24 cellular contexts compared by ENCODE assay signal in genomic region chr2:233840520-233840919, GRCh38. TPM values are rescaled to one million over a fixed set of nuclear protein-coding genes. Genes with fewer than 3 reads are reported as not detected.
"Had no signal": no experiment of that assay in that cellular context is flagged by ENCODE, and none has a peak within 500 bp of the region (broad histone marks: within the 10 kb centered on the region; RNA-seq: fewer than 3 reads in every experiment).

No MANE protein-coding gene starts in this region.

- FAIRE-seq: endothelial cell of umbilical vein, TTC549 had no signal

- H3K36me3 ChIP-seq: ascending aorta, esophagus muscularis mucosa, ovary, tibial artery, uterus had no signal

- H3K4me3 ChIP-seq: ascending aorta, esophagus muscularis mucosa, mucosa of descending colon, ovary, tibial artery, uterus had no signal

- H3K4me3 Mint-ChIP-seq: activated CD4-positive, alpha-beta T cell treated with anti-CD3 and anti-CD28 coated beads for 36 hours; activated CD8-positive, alpha-beta memory T cell treated with anti-CD3 and anti-CD28 coated beads, Interleukin-2, amount 10 ng/mL, durations not matched to agents 7 days and 5 days; activated naive CD4-positive, alpha-beta T cell treated with anti-CD3 and anti-CD28 coated beads for 36 hours; activated T-helper 17 cell treated with anti-CD3 and anti-CD28 coated beads, Interleukin-2, amount 50 U/mL, for 72 hours; memory B cell; neural crest cell; WTC11 had no signal

- H3K27me3 Mint-ChIP-seq: activated CD4-positive, alpha-beta T cell treated with anti-CD3 and anti-CD28 coated beads for 36 hours; activated CD8-positive, alpha-beta memory T cell treated with anti-CD3 and anti-CD28 coated beads, Interleukin-2, amount 10 ng/mL, durations not matched to agents 7 days and 5 days; activated T-helper 17 cell treated with anti-CD3 and anti-CD28 coated beads, Interleukin-2, amount 50 U/mL, for 72 hours; memory B cell; naive B cell had no signal

- H3K9me3 ChIP-seq: ascending aorta, esophagus muscularis mucosa, mucosa of descending colon, ovary, tibial artery, uterus had no signal

- H3K27ac Mint-ChIP-seq: activated CD4-positive, alpha-beta T cell treated with anti-CD3 and anti-CD28 coated beads for 36 hours; activated CD8-positive, alpha-beta memory T cell treated with anti-CD3 and anti-CD28 coated beads, Interleukin-2, amount 10 ng/mL, durations not matched to agents 7 days and 5 days; activated T-helper 17 cell treated with anti-CD3 and anti-CD28 coated beads, Interleukin-2, amount 50 U/mL, for 72 hours; memory B cell; WTC11 had no signal

- H3K4me1 ChIP-seq: ascending aorta, esophagus muscularis mucosa, tibial artery, uterus had no signal

- H3K4me1 Mint-ChIP-seq: memory B cell, naive B cell had no signal

- H3K36me3 Mint-ChIP-seq: memory B cell, naive B cell had no signal

- H3K9me3 Mint-ChIP-seq: activated naive CD4-positive, alpha-beta T cell treated with anti-CD3 and anti-CD28 coated beads for 36 hours; activated T-helper 17 cell treated with anti-CD3 and anti-CD28 coated beads, Interleukin-2, amount 50 U/mL, for 72 hours; memory B cell; naive B cell; neural crest cell; T-helper 2 cell treated with Interferon-gamma antibody and Interleukin-4, amounts not matched to agents 5 μg/mL and 100 μg/mL, for 36 hours; WTC11 had no signal

- DNase-seq: activated CD4-positive, alpha-beta T cell treated with anti-CD3 and anti-CD28 coated beads for 36 hours; activated CD4-positive, alpha-beta T cell treated with anti-CD3 and anti-CD28 coated beads, Interleukin-2, amount 50 U/mL, for 48 hours; activated CD8-positive, alpha-beta memory T cell treated with anti-CD3 and anti-CD28 coated beads, Interleukin-2, amount 10 ng/mL, durations not matched to agents 7 days and 5 days; activated naive CD4-positive, alpha-beta T cell treated with anti-CD3 and anti-CD28 coated beads for 36 hours; cerebellar nuclear complex; dermis blood vessel endothelial cell; effector memory CD4-positive, alpha-beta T cell; mucosa of descending colon; naive B cell; ovary; stimulated activated CD4-positive, alpha-beta T cell treated with anti-CD3 and anti-CD28 coated beads, Interleukin-12 subunit alpha, Interleukin-12 subunit beta, amount 100 ng/mL, for 4 hours; stimulated activated CD4-positive, alpha-beta T cell treated with anti-CD3 and anti-CD28 coated beads, Interleukin-1b, Interleukin-23, amount 100 ng/mL, for 48 hours; stimulated activated naive CD4-positive, alpha-beta T cell; tibial artery; uterus had no signal

- H3K27me3 ChIP-seq: ascending aorta, esophagus muscularis mucosa, ovary, tibial artery, uterus had no signal

- ATAC-seq: activated CD4-positive, alpha-beta T cell treated with anti-CD3 and anti-CD28 coated beads for 36 hours; activated CD8-positive, alpha-beta memory T cell treated with anti-CD3 and anti-CD28 coated beads, Interleukin-2, amount 10 ng/mL, durations not matched to agents 7 days and 5 days; activated T-helper 17 cell treated with anti-CD3 and anti-CD28 coated beads, Interleukin-2, amount 50 U/mL, for 72 hours; mucosa of descending colon; WTC11 had no signal

- H3K27ac ChIP-seq: ascending aorta, esophagus muscularis mucosa, ovary, tibial artery, uterus had no signal

RNA-seq across cellular contexts. Expression of gene HJURP, which starts 13.8 kb away (rescaled TPM):
- total RNA-seq: ascending aorta had no signal
